9 cellular contexts compared by ENCODE assay signal in genomic region chr11:75174781-75175370, GRCh38. TPM values are rescaled to one million over a fixed set of nuclear protein-coding genes. Genes with fewer than 3 reads are reported as not detected.
DNase-seq lines count a peak whose midpoint lies in the region; ATAC-seq and TF ChIP-seq lines count a peak whose summit lies in the region.
"Had no signal": no experiment of that assay in that cellular context is flagged by ENCODE, and none has a peak within 500 bp of the region (broad histone marks: within the 10 kb centered on the region; RNA-seq: fewer than 3 reads in every experiment).

No MANE protein-coding gene starts in this region.

- intact Hi-C loops in thyroid gland (cut with DNase I) = no loop called here

- no peak overlapping the region for H3K4me3 ChIP-seq in thyroid gland (replicated peaks in 1 of 3)
- H3K4me3 ChIP-seq: SJSA1 had no signal

- no peak for TF ChIP-seq POLR2A in thyroid gland (IDR thresholded peaks at IDR 0.05)

- DNase-seq in ELR (ENCODE audit: low read depth) (peak; percentile 60), NOMO-1 treated with dmso at 0.1 percent for 144 hours (lab: John Stamatoyannopoulos, UW; ENCODE audit: unreplicated experiment) (peak; percentile 16), non-pigmented ciliary epithelial cell (ENCODE audit: low read depth) (peak; percentile 11), thyroid gland (no peak), DMS114 treated with DMSO at 0.1 percent for 48 hours (lab: John Stamatoyannopoulos, UW; ENCODE audit: unreplicated experiment) (no peak), NCI-H146 treated with DMSO at 0.1 percent for 48 hours (lab: John Stamatoyannopoulos, UW; ENCODE audit: unreplicated experiment) (no peak)

- WGBS in thyroid gland, 2 donors = 60 to 64% methylated on average over 7 of the region's 7 CpGs

- H3K27me3 ChIP-seq in thyroid gland = no peaks in the 10 kb centered on the region
- H3K27me3 ChIP-seq: SJSA1 had no signal

- no peak overlapping the region for H3K27ac ChIP-seq in thyroid gland
- H3K27ac ChIP-seq: SJSA1 had no signal

- H3K9me3 ChIP-seq in thyroid gland = no peaks in the 10 kb centered on the region
- H3K9me3 ChIP-seq: SJSA1 had no signal

- TF ChIP-seq CTCF in thyroid gland (IDR thresholded peaks at IDR 0.05) = no peak

- no peaks in the 10 kb centered on the region for H3K4me1 ChIP-seq in thyroid gland
- H3K4me1 ChIP-seq: SJSA1 had no signal

- ATAC-seq in esophagus mucosa = peak; percentile 21
- no peak for ATAC-seq in HG02642 (IDR thresholded peaks at IDR 0.05; ENCODE audit: poor library complexity, unreplicated experiment)

- no peaks in the 10 kb centered on the region for H3K36me3 ChIP-seq in thyroid gland
- H3K36me3 ChIP-seq: SJSA1 had no signal

RNA-seq across cellular contexts. Expression of gene SLCO2B1, which starts 24.0 kb away (rescaled TPM):
- total RNA-seq in esophagus mucosa (9.7 TPM), thyroid gland (100 to 1,000 TPM in 1 of 4 donors, 10 to 100 TPM in 3; 22.0 to 244 (median 56.9) TPM)

Comparison
In these comparisons a context has a peak if more than half of its experiments do, and no peak if none do; other contexts are left out.
1. DNase-seq: peak in ELR (single experiment), NOMO-1 treated with dmso at 0.1 percent for 144 hours (single experiment) and non-pigmented ciliary epithelial cell (single experiment); none in thyroid gland (0 of 2), DMS114 treated with DMSO at 0.1 percent for 48 hours (single experiment) and NCI-H146 treated with DMSO at 0.1 percent for 48 hours (single experiment).